Comparison of ENCODE assay signal across 8 cellular contexts in genomic region chr12:48197967-48198618, GRCh38. TPM values are rescaled to one million over a fixed set of nuclear protein-coding genes. Genes with fewer than 3 reads are reported as not detected.
DNase-seq lines count a peak whose midpoint lies in the region; ATAC-seq and TF ChIP-seq lines count a peak whose summit lies in the region.

No MANE protein-coding gene starts in this region.

- H3K27me3 ChIP-seq in ACC112 (ENCODE audit: insufficient read depth, low read length), result peaks cover 30% of the 10 kb centered on the region

- H3K4me1 Mint-ChIP-seq in activated CD8-positive, alpha-beta T cell treated with anti-CD3 and anti-CD28 coated beads for 36 hours (ENCODE audit: low read depth), result peaks cover 19% of the 10 kb centered on the region

- H3K36me3 Mint-ChIP-seq in activated CD8-positive, alpha-beta T cell treated with anti-CD3 and anti-CD28 coated beads for 36 hours (ENCODE audit: low read depth), result peaks cover 33% of the 10 kb centered on the region

- H3K79me2 ChIP-seq in ACC112 (ENCODE audit: control insufficient read depth, insufficient read depth, low read length, unreplicated experiment), result no peaks in the 10 kb centered on the region

- peak overlapping the region; percentile 98 for H3K27ac Mint-ChIP-seq in activated CD8-positive, alpha-beta T cell treated with anti-CD3 and anti-CD28 coated beads for 36 hours

- peaks cover 7% of the 10 kb centered on the region for H3K9me3 Mint-ChIP-seq in activated CD8-positive, alpha-beta T cell treated with anti-CD3 and anti-CD28 coated beads for 36 hours

- POLR2A ChIA-PET in activated CD8-positive, alpha-beta T cell treated with anti-CD3 and anti-CD28 coated beads for 36 hours (lab: Charles Lee), result interaction anchor here (0.8 to 1.8 kb wide), 7 partner anchors 9 to 384 kb away, joined by 3 to 11 read pairs (median 3); partner anchors contain the start of genes ASB8 and SENP1

- DNase-seq in NCI-H524 (lab: John Stamatoyannopoulos, UW), result peak; percentile 80 to 88
- peak; percentile 98 for DNase-seq in activated CD8-positive, alpha-beta T cell treated with anti-CD3 and anti-CD28 coated beads for 36 hours
- peak; percentile 82 for DNase-seq in effector CD4-positive, alpha-beta T cell
- peak; percentile 96 for DNase-seq in medulla oblongata (ENCODE audit: extremely low spot score)
- DNase-seq in stimulated activated CD4-positive, alpha-beta T cell treated with anti-CD3 and anti-CD28 coated beads, TNF-alpha, amount 100 ng/mL, for 4 hours (ENCODE audit: low read depth in 3 of 3), result peak; percentile 78 to 79 (median 78)

- no peak for TF ChIP-seq CTCF in activated CD8-positive, alpha-beta T cell treated with anti-CD3 and anti-CD28 coated beads for 36 hours (IDR thresholded peaks at IDR 0.05)

- ATAC-seq in GM18867 (IDR thresholded peaks at IDR 0.05; ENCODE audit: unreplicated experiment) (peak; percentile 100), HG03097 (IDR thresholded peaks at IDR 0.05; ENCODE audit: low FRiP score, unreplicated experiment) (peak; percentile 99)
- peak; percentile 98 for ATAC-seq in activated CD8-positive, alpha-beta T cell treated with anti-CD3 and anti-CD28 coated beads for 36 hours

- peak overlapping the region; percentile 74 for H3K4me3 ChIP-seq in ACC112 (ENCODE audit: low read depth, low read length)

- intact Hi-C loops in activated CD8-positive, alpha-beta T cell treated with anti-CD3 and anti-CD28 coated beads for 36 hours (cut with micrococcal nuclease), result no loop called here

- H3K27me3 Mint-ChIP-seq in activated CD8-positive, alpha-beta T cell treated with anti-CD3 and anti-CD28 coated beads for 36 hours, result peaks cover 3% of the 10 kb centered on the region

- peak overlapping the region; percentile 94 for H2AFZ ChIP-seq in ACC112 (ENCODE audit: low read length, unreplicated experiment)

- CTCF ChIA-PET in activated CD8-positive, alpha-beta T cell treated with anti-CD3 and anti-CD28 coated beads for 36 hours (lab: Charles Lee), result interaction anchor here (0.6 to 5.5 kb wide), 23 partner anchors 9 to 656 kb away, joined by 3 to 45 read pairs (median 4); partner anchors contain the start of genes CCDC184 and TMEM106C

- no peaks in the 10 kb centered on the region for H3K36me3 ChIP-seq in ACC112 (ENCODE audit: insufficient read depth, low read length)

- H3K4me1 ChIP-seq in ACC112 (ENCODE audit: control insufficient read depth, insufficient read depth, low read length, unreplicated experiment), result peaks cover 9% of the 10 kb centered on the region

- H3K27ac ChIP-seq in ACC112 (ENCODE audit: low read depth, low read length), result peak overlapping the region; percentile 8; the same call in 1 of the 2 replicates

- H3K4me3 Mint-ChIP-seq in activated CD8-positive, alpha-beta T cell treated with anti-CD3 and anti-CD28 coated beads for 36 hours, result peak overlapping the region; percentile 84

RNA-seq across cellular contexts. Expression of gene OR10AD1, which starts 5.0 kb away (rescaled TPM):
- total RNA-seq in activated CD8-positive, alpha-beta T cell treated with anti-CD3 and anti-CD28 coated beads for 36 hours, result not detected

RNA-seq across cellular contexts. Expression of gene CCDC184, which starts 14.6 kb away (rescaled TPM):
- total RNA-seq in activated CD8-positive, alpha-beta T cell treated with anti-CD3 and anti-CD28 coated beads for 36 hours, result under 1 TPM; 0.25 to 0.34 TPM

RNA-seq across cellular contexts. Expression of gene ASB8, which starts 40.8 kb away (rescaled TPM):
- total RNA-seq in activated CD8-positive, alpha-beta T cell treated with anti-CD3 and anti-CD28 coated beads for 36 hours, result 10 to 100 TPM; 20.9 to 27.2 TPM

Comparison
In these comparisons a context has a peak if more than half of its experiments do, and no peak if none do; other contexts are left out.
1. Peak in every context shown above with its lines: DNase-seq, ATAC-seq, H3K4me3 ChIP-seq and H3K27ac ChIP-seq.